In genomic region chr1:197391303-197392226, GRCh38 we compare ENCODE assay signal across 10 cellular contexts.
DNase-seq lines count a peak whose midpoint lies in the region; ATAC-seq and TF ChIP-seq lines count a peak whose summit lies in the region.
"Had no signal": no experiment of that assay in that cellular context is flagged by ENCODE, and none has a peak within 500 bp of the region (broad histone marks: within the 10 kb centered on the region; RNA-seq: fewer than 3 reads in every experiment).

No MANE protein-coding gene starts in this region.

- H3K4me3 ChIP-seq in neural progenitor cell, result no peak overlapping the region

- H3K9ac ChIP-seq in neural progenitor cell, result no peak overlapping the region

- no peaks in the 10 kb centered on the region for H3K4me1 ChIP-seq in neural progenitor cell

- H3K9me3 ChIP-seq in neural progenitor cell (ENCODE audit: low read depth), result no peaks in the 10 kb centered on the region

- TF ChIP-seq POLR2A in GM18505 (IDR thresholded peaks at IDR 0.05; ENCODE audit: borderline replicate concordance, extremely low read depth, insufficient read depth, insufficient read length), result no peak

- H3K27ac ChIP-seq in neural progenitor cell, result no peak overlapping the region
- H3K27ac ChIP-seq: WERI-Rb-1 had no signal

- no peak overlapping the region for H3K4me3 Mint-ChIP-seq in activated T-cell treated with anti-CD3 and anti-CD28 coated beads, Interleukin-2, amount 50 U/mL, for 24 hours
- H3K4me3 Mint-ChIP-seq in neural progenitor cell, result no peak overlapping the region

- H4K20me1 ChIP-seq in neural progenitor cell (ENCODE audit: low read depth), result no peaks in the 10 kb centered on the region

- peak overlapping the region; percentile 79 for H3K27ac Mint-ChIP-seq in activated T-cell treated with anti-CD3 and anti-CD28 coated beads, Interleukin-2, amount 50 U/mL, for 24 hours
- peak overlapping the region; percentile 43 to 51 for H3K27ac Mint-ChIP-seq in activated naive CD4-positive, alpha-beta T cell treated with anti-CD3 and anti-CD28 coated beads, Interleukin-2, amount 50 U/mL, for 72 hours
- H3K27ac Mint-ChIP-seq in neural progenitor cell, result no peak overlapping the region

- H3K79me2 ChIP-seq in neural progenitor cell (ENCODE audit: low read depth), result no peaks in the 10 kb centered on the region

- peak; percentile 26 to 82 for ATAC-seq in activated naive CD4-positive, alpha-beta T cell treated with anti-CD3 and anti-CD28 coated beads, Interleukin-2, amount 50 U/mL, for 72 hours
- ATAC-seq in HG03520 (IDR thresholded peaks at IDR 0.05; ENCODE audit: unreplicated experiment) (no peak), GM18505 (IDR thresholded peaks at IDR 0.05; ENCODE audit: unreplicated experiment) (no peak)

- H3K4me2 ChIP-seq in neural progenitor cell, result no peak overlapping the region

- no peak overlapping the region for H2AFZ ChIP-seq in neural progenitor cell (replicated peaks)

- peak; percentile 18 for TF ChIP-seq CTCF in neural progenitor cell (IDR thresholded peaks at IDR 0.05)

- no peaks in the 10 kb centered on the region for H3K36me3 ChIP-seq in neural progenitor cell
- H3K36me3 ChIP-seq: WERI-Rb-1 had no signal

- no peak for DNase-seq in activated T-cell treated with anti-CD3 and anti-CD28 coated beads, Interleukin-2, amount 50 U/mL, for 24 hours
- DNase-seq in activated T-cell treated with anti-CD3 and anti-CD28 coated beads for 4 hours, result no peak
- DNase-seq in NCI-H69 (lab: John Stamatoyannopoulos, UW), result peak; percentile 19
- DNase-seq in activated naive CD4-positive, alpha-beta T cell treated with anti-CD3 and anti-CD28 coated beads, Interleukin-2, amount 50 U/mL, for 72 hours (ENCODE audit: low spot score in 2 of 2), result no peak
- peak; percentile 13 for DNase-seq in neural progenitor cell (ENCODE audit: low spot score)
- DNase-seq in D341Med (ENCODE audit: low spot score), result no peak
- DNase-seq: NCI-H1105, WERI-Rb-1 had no signal

- H3K9me3 Mint-ChIP-seq in activated T-cell treated with anti-CD3 and anti-CD28 coated beads, Interleukin-2, amount 50 U/mL, for 24 hours, result no peaks in the 10 kb centered on the region
- H3K9me3 Mint-ChIP-seq in activated naive CD4-positive, alpha-beta T cell treated with anti-CD3 and anti-CD28 coated beads, Interleukin-2, amount 50 U/mL, for 72 hours, result no peaks in the 10 kb centered on the region
- H3K9me3 Mint-ChIP-seq in neural progenitor cell, result no peaks in the 10 kb centered on the region

- peaks cover 35% of the 10 kb centered on the region for H3K4me1 Mint-ChIP-seq in activated T-cell treated with anti-CD3 and anti-CD28 coated beads, Interleukin-2, amount 50 U/mL, for 24 hours (ENCODE audit: low read depth)
- H3K4me1 Mint-ChIP-seq in neural progenitor cell, result peaks cover 12% of the 10 kb centered on the region

- no peaks in the 10 kb centered on the region for H3F3A ChIP-seq in neural progenitor cell (ENCODE audit: low read depth)

- H3K27me3 Mint-ChIP-seq in activated T-cell treated with anti-CD3 and anti-CD28 coated beads, Interleukin-2, amount 50 U/mL, for 24 hours, result no peaks in the 10 kb centered on the region
- H3K27me3 Mint-ChIP-seq in neural progenitor cell (ENCODE audit: insufficient read depth, low read depth), result no peaks in the 10 kb centered on the region

- no peaks in the 10 kb centered on the region for H3K36me3 Mint-ChIP-seq in activated T-cell treated with anti-CD3 and anti-CD28 coated beads, Interleukin-2, amount 50 U/mL, for 24 hours (ENCODE audit: low read depth)
- H3K36me3 Mint-ChIP-seq in activated naive CD4-positive, alpha-beta T cell treated with anti-CD3 and anti-CD28 coated beads, Interleukin-2, amount 50 U/mL, for 72 hours, result no peaks in the 10 kb centered on the region
- no peaks in the 10 kb centered on the region for H3K36me3 Mint-ChIP-seq in neural progenitor cell

- no peaks in the 10 kb centered on the region for H3K27me3 ChIP-seq in neural progenitor cell

Comparison
In these comparisons a context has a peak if more than half of its experiments do, and no peak if none do; other contexts are left out.
1. DNase-seq: peak in NCI-H69 (single experiment) and neural progenitor cell (single experiment); none in activated T-cell treated with anti-CD3 and anti-CD28 coated beads, Interleukin-2, amount 50 U/mL, for 24 hours (single experiment), activated T-cell treated with anti-CD3 and anti-CD28 coated beads for 4 hours (single experiment), activated naive CD4-positive, alpha-beta T cell treated with anti-CD3 and anti-CD28 coated beads, Interleukin-2, amount 50 U/mL, for 72 hours (0 of 2) and D341Med (single experiment).
2. ATAC-seq: peak in activated naive CD4-positive, alpha-beta T cell treated with anti-CD3 and anti-CD28 coated beads, Interleukin-2, amount 50 U/mL, for 72 hours (2 of 2); none in HG03520 (single experiment) and GM18505 (single experiment).